In the genomic region with DNA sequence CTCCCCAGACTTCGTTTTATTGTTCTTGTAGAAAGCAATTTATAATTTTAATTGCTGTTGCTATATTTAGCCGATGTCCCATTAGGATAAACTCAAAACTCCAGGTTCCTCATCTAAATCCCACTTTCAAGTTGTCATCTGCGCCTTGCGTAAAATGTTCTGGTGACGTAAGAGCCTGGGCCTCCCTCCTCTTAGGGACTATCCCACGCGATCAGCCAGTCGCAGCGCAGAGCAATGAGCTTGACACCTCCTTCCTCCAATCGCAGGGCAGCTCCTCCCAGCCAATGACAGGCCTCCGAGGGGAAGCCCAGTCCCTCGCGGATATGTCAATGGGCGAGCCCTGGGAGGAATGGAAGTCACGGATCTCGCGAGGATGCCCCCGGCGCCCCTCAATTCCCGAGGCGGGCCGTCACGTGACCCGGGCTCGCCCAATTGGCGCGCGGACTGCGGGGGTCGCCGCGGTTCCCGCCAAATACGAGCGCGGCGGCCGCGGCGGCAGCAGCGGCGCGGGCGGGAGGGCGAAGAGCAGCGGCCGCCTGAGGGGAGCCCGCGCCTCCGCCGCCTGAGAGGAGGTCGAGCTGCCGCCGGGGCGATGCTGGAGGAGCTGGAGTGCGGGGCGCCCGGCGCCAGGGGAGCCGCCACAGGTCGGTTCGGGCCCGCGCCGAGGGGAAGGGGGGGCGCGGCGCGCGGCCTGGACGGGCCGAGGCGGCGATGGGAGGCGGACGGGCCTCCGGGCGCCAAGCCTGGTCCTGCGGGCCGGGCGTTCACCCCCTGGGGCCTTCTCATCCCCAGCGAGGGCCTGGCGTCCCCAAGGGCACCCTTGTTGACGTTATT, we compare ENCODE assay signal across 8 cellular contexts. TPM values are rescaled to one million over a fixed set of nuclear protein-coding genes. Genes with fewer than 3 reads are reported as not detected.
DNase-seq lines count a peak whose midpoint lies in the region; ATAC-seq and TF ChIP-seq lines count a peak whose summit lies in the region.

CHAF1A (plus strand) TSS at position 470 of the 834 bp plus-strand sequence; CDS start at position 593, 123 bp downstream.

- ATAC-seq in HG03460 (IDR thresholded peaks at IDR 0.05; ENCODE audit: unreplicated experiment), result peak; percentile 78

- no peaks in the 10 kb centered on the region for H3K9me3 ChIP-seq in BE2C
- no peaks in the 10 kb centered on the region for H3K9me3 ChIP-seq in colonic mucosa

- H3K27ac ChIP-seq in colonic mucosa (peak within 1 kb of the TSS; percentile 84), layer of hippocampus (ENCODE audit: low read depth, low read length) (peak within 1 kb of the TSS; percentile 80)

- peaks cover 31% of the 10 kb centered on the region for H3K36me3 ChIP-seq in BE2C
- H3K36me3 ChIP-seq in colonic mucosa, result no peaks in the 10 kb centered on the region

- H3K27me3 ChIP-seq in BE2C (no peaks in the 10 kb centered on the region), colonic mucosa (no peaks in the 10 kb centered on the region), layer of hippocampus (ENCODE audit: control insufficient read depth, insufficient read depth, low read length) (no peaks in the 10 kb centered on the region)

- H3K4me1 ChIP-seq in BE2C (no peaks in the 10 kb centered on the region), colonic mucosa (peaks cover 13% of the 10 kb centered on the region)

- peak within 1 kb of the TSS; percentile 93 for H3K4me3 ChIP-seq in BE2C (ENCODE audit: low read depth, low read length)
- H3K4me3 ChIP-seq in colonic mucosa, result peak within 1 kb of the TSS; percentile 96

- intact Hi-C loops in colonic mucosa (cut with DNase I), result loop anchor here (10.0 kb wide), 1 partner anchor 52 kb away; the partner anchor contains the start of gene UBXN6

- TF ChIP-seq CTCF in BE2C (IDR thresholded peaks at IDR 0.05; ENCODE audit: low read depth, low read length), result no peak
- no peak for TF ChIP-seq CTCF in colonic mucosa (IDR thresholded peaks at IDR 0.05)

- peak; percentile 99 for DNase-seq in BE2C
- DNase-seq in GM19240 (ENCODE audit: insufficient read length, low spot score), result peak; percentile 100
- DNase-seq in NCI-H526 (lab: John Stamatoyannopoulos, UW), result peak; percentile 96 to 97
- peak; percentile 99 for DNase-seq in activated CD4-positive, alpha-beta T cell treated with anti-CD3 and anti-CD28 coated beads for 48 hours
- DNase-seq in colonic mucosa, result peak; percentile 100
- peak; percentile 96 to 98 for DNase-seq in stimulated activated CD4-positive, alpha-beta T cell treated with anti-CD3 and anti-CD28 coated beads, Interleukin-1b, Interleukin-23, amount 100 ng/mL, for 4 hours (ENCODE audit: low read depth in 2 of 2)

- peak within 1 kb of the TSS; percentile 64 to 89 for H3K9ac ChIP-seq in colonic mucosa (ENCODE audit: low read depth in 2 of 2, low read length in 2 of 2)

RNA-seq across cellular contexts. Expression of gene CHAF1A, which starts in this region (rescaled TPM):
- 12.6 TPM for polyA plus RNA-seq in BE2C (2012; ENCODE audit: insufficient read depth, insufficient read length, low read depth)
- 10 to 100 TPM; 15.6 to 53.2 TPM for total RNA-seq in colonic mucosa

Comparison
In these comparisons a context has a peak if more than half of its experiments do, and no peak if none do; other contexts are left out.
1. Peak in every context shown above with its lines: DNase-seq, ATAC-seq, H3K4me3 ChIP-seq and H3K27ac ChIP-seq.